1 cellular context compared by ENCODE assay signal in the genomic region with DNA sequence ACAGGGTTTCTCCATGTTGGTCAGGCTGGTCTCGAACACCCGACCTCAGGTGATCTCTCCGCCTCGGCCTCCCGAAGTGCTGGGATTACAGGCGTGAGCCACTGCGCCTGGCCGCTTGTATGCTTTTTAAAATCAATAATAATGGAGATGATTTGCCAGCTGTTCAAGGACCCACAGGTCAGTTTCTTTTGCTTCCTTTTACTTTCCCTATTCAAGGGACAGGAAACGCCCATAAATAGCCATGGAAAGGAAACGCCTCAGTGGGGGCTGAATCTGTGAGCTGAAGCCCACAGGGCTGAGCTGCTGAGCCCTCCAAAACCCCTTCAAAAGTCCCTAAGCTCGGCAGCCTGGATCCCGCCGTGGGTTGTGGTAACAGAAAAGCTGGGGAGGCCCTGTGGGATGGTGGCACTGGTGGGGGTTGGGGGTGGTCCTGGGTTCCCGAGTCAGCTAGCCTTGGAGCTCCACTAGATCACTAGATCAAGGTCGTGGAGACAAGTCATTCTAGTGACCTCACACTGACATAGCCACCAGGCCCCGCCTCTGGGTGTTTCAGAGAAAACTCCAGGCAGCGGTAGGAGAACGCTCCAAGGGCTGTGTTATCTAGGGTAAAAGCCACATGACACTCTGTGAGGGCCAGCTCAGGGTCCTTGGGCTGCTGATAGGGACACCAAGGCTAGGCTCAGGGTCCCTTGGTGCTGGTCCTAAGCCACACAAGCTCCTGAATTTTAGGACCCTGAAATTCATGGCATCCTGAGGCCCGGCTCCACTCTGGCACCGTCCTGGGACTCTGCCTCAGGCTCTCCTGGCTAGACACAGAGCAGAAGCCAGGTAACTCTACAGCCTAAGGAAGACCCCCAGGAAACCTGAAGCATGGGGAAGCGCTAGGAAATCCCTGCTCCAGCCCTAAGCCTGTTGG.
TF ChIP-seq lines count a peak whose summit lies in the region.

No MANE protein-coding gene starts in this region.

TF ChIP-seq in K562, 482 proteins besides CTCF, POLR2A, EP300 and RAD21 (continued from another document and continues in another):
- TF ChIP-seq, protein P1, sequence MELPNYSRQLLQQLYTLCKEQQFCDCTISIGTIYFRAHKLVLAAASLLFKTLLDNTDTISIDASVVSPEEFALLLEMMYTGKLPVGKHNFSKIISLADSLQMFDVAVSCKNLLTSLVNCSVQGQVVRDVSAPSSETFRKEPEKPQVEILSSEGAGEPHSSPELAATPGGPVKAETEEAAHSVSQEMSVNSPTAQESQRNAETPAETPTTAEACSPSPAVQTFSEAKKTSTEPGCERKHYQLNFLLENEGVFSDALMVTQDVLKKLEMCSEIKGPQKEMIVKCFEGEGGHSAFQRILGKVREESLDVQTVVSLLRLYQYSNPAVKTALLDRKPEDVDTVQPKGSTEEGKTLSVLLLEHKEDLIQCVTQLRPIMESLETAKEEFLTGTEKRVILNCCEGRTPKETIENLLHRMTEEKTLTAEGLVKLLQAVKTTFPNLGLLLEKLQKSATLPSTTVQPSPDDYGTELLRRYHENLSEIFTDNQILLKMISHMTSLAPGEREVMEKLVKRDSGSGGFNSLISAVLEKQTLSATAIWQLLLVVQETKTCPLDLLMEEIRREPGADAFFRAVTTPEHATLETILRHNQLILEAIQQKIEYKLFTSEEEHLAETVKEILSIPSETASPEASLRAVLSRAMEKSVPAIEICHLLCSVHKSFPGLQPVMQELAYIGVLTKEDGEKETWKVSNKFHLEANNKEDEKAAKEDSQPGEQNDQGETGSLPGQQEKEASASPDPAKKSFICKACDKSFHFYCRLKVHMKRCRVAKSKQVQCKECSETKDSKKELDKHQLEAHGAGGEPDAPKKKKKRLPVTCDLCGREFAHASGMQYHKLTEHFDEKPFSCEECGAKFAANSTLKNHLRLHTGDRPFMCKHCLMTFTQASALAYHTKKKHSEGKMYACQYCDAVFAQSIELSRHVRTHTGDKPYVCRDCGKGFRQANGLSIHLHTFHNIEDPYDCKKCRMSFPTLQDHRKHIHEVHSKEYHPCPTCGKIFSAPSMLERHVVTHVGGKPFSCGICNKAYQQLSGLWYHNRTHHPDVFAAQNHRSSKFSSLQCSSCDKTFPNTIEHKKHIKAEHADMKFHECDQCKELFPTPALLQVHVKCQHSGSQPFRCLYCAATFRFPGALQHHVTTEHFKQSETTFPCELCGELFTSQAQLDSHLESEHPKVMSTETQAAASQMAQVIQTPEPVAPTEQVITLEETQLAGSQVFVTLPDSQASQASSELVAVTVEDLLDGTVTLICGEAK (IDR thresholded peaks at IDR 0.05) = 0 out of 2 replicates have a peak, but pooled peaks have one; percentile 51
- TF ChIP-seq, protein P1 (CRISPR knock-in tag; IDR thresholded peaks at IDR 0.05) = no peak
- no peak for TF ChIP-seq MCM3 (IDR thresholded peaks at IDR 0.05)
- no peak for TF ChIP-seq YBX1 (IDR thresholded peaks at IDR 0.05)
- no peak for TF ChIP-seq PTTG1 (tag; IDR thresholded peaks at IDR 0.05; ENCODE audit: low read depth)
- TF ChIP-seq ZFPM2 (CRISPR knock-in tag; IDR thresholded peaks at IDR 0.05) = no peak
- TF ChIP-seq, protein P2, sequence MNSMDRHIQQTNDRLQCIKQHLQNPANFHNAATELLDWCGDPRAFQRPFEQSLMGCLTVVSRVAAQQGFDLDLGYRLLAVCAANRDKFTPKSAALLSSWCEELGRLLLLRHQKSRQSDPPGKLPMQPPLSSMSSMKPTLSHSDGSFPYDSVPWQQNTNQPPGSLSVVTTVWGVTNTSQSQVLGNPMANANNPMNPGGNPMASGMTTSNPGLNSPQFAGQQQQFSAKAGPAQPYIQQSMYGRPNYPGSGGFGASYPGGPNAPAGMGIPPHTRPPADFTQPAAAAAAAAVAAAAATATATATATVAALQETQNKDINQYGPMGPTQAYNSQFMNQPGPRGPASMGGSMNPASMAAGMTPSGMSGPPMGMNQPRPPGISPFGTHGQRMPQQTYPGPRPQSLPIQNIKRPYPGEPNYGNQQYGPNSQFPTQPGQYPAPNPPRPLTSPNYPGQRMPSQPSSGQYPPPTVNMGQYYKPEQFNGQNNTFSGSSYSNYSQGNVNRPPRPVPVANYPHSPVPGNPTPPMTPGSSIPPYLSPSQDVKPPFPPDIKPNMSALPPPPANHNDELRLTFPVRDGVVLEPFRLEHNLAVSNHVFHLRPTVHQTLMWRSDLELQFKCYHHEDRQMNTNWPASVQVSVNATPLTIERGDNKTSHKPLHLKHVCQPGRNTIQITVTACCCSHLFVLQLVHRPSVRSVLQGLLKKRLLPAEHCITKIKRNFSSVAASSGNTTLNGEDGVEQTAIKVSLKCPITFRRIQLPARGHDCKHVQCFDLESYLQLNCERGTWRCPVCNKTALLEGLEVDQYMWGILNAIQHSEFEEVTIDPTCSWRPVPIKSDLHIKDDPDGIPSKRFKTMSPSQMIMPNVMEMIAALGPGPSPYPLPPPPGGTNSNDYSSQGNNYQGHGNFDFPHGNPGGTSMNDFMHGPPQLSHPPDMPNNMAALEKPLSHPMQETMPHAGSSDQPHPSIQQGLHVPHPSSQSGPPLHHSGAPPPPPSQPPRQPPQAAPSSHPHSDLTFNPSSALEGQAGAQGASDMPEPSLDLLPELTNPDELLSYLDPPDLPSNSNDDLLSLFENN (IDR thresholded peaks at IDR 0.05; ENCODE audit: low read depth in 2 of 2, low read length in 2 of 2) = 0 out of 4 replicates have a peak, but pooled peaks of 1 of the 2 experiments have one; percentile 11
- no peak for TF ChIP-seq SMARCC2 (IDR thresholded peaks at IDR 0.05; ENCODE audit: low read depth)
- TF ChIP-seq, protein P3, sequence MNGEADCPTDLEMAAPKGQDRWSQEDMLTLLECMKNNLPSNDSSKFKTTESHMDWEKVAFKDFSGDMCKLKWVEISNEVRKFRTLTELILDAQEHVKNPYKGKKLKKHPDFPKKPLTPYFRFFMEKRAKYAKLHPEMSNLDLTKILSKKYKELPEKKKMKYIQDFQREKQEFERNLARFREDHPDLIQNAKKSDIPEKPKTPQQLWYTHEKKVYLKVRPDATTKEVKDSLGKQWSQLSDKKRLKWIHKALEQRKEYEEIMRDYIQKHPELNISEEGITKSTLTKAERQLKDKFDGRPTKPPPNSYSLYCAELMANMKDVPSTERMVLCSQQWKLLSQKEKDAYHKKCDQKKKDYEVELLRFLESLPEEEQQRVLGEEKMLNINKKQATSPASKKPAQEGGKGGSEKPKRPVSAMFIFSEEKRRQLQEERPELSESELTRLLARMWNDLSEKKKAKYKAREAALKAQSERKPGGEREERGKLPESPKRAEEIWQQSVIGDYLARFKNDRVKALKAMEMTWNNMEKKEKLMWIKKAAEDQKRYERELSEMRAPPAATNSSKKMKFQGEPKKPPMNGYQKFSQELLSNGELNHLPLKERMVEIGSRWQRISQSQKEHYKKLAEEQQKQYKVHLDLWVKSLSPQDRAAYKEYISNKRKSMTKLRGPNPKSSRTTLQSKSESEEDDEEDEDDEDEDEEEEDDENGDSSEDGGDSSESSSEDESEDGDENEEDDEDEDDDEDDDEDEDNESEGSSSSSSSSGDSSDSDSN (IDR thresholded peaks at IDR 0.05; ENCODE audit: borderline replicate concordance in 1 of 2, low read depth in 2 of 2, low read length in 2 of 2) = 0 out of 4 replicates have a peak, but pooled peaks of 1 of the 2 experiments have one; percentile 17
- no peak for TF ChIP-seq BACH1 (tag; IDR thresholded peaks at IDR 0.05)
- TF ChIP-seq PTRF (tag; IDR thresholded peaks at IDR 0.05) = no peak
- no peak for TF ChIP-seq GTF2A2 (tag; IDR thresholded peaks at IDR 0.05)
- TF ChIP-seq CSDE1 (IDR thresholded peaks at IDR 0.05) = no peak
- no peak for TF ChIP-seq HNRNPLL (IDR thresholded peaks at IDR 0.05; ENCODE audit: low read depth, low read length, poor library complexity, severe bottlenecking)
- TF ChIP-seq NELFE (IDR thresholded peaks at IDR 0.05; ENCODE audit: insufficient read depth, insufficient read length) = no peak
- TF ChIP-seq SAP30 (IDR thresholded peaks at IDR 0.05; ENCODE audit: borderline replicate concordance, insufficient read depth, low read depth, low read length, poor library complexity, severe bottlenecking) = no peak
- TF ChIP-seq BCL6 (CRISPR knock-in tag; IDR thresholded peaks at IDR 0.05) = no peak
- TF ChIP-seq RAD51 (IDR thresholded peaks at IDR 0.05; ENCODE audit: borderline replicate concordance, low read depth) = no peak; the same call in 1 of the 2 replicates
- TF ChIP-seq RBM17 (IDR thresholded peaks at IDR 0.05; ENCODE audit: borderline replicate concordance, low read depth, low read length) = no peak
- TF ChIP-seq, protein P4, sequence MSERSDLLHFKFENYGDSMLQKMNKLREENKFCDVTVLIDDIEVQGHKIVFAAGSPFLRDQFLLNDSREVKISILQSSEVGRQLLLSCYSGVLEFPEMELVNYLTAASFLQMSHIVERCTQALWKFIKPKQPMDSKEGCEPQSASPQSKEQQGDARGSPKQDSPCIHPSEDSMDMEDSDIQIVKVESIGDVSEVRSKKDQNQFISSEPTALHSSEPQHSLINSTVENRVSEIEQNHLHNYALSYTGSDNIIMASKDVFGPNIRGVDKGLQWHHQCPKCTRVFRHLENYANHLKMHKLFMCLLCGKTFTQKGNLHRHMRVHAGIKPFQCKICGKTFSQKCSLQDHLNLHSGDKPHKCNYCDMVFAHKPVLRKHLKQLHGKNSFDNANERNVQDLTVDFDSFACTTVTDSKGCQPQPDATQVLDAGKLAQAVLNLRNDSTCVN (CRISPR knock-in tag; IDR thresholded peaks at IDR 0.05) = no peak
- TF ChIP-seq, protein P5, sequence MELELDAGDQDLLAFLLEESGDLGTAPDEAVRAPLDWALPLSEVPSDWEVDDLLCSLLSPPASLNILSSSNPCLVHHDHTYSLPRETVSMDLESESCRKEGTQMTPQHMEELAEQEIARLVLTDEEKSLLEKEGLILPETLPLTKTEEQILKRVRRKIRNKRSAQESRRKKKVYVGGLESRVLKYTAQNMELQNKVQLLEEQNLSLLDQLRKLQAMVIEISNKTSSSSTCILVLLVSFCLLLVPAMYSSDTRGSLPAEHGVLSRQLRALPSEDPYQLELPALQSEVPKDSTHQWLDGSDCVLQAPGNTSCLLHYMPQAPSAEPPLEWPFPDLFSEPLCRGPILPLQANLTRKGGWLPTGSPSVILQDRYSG (tag; conservative IDR thresholded peaks at IDR 0.05; ENCODE audit: low read depth) = peak; percentile 62; the same call in 1 of the 2 replicates
- TF ChIP-seq, protein P6, sequence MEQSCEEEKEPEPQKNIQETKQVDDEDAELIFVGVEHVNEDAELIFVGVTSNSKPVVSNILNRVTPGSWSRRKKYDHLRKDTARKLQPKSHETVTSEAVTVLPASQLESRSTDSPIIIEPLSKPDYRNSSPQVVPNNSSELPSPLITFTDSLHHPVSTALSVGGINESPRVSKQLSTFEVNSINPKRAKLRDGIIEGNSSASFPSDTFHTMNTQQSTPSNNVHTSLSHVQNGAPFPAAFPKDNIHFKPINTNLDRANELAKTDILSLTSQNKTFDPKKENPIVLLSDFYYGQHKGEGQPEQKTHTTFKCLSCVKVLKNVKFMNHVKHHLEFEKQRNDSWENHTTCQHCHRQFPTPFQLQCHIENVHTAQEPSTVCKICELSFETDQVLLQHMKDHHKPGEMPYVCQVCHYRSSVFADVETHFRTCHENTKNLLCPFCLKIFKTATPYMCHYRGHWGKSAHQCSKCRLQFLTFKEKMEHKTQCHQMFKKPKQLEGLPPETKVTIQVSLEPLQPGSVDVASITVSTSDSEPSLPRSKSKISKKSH (CRISPR knock-in tag; IDR thresholded peaks at IDR 0.05) = no peak
- TF ChIP-seq KAT8 (IDR thresholded peaks at IDR 0.05; ENCODE audit: low read depth) = no peak
- TF ChIP-seq SREBF2 (CRISPR knock-in tag; IDR thresholded peaks at IDR 0.05) = no peak
- peak; percentile 49; the same call in 1 of the 2 replicates for TF ChIP-seq GATAD2A (IDR thresholded peaks at IDR 0.05)
- no peak for TF ChIP-seq CAMTA2 (CRISPR knock-in tag; conservative IDR thresholded peaks at IDR 0.05)
- no peak for TF ChIP-seq CBFA2T2 (conservative IDR thresholded peaks at IDR 0.05)
- no peak for TF ChIP-seq ZKSCAN1 (IDR thresholded peaks at IDR 0.05; ENCODE audit: low read depth, low read length)
- no peak for TF ChIP-seq ATF1 (CRISPR knock-in tag; IDR thresholded peaks at IDR 0.05)
- TF ChIP-seq ATF1 (tag; IDR thresholded peaks at IDR 0.05) = peak; percentile 94
- no peak for TF ChIP-seq MECOM (CRISPR knock-in tag; IDR thresholded peaks at IDR 0.05)
- TF ChIP-seq, protein P7, sequence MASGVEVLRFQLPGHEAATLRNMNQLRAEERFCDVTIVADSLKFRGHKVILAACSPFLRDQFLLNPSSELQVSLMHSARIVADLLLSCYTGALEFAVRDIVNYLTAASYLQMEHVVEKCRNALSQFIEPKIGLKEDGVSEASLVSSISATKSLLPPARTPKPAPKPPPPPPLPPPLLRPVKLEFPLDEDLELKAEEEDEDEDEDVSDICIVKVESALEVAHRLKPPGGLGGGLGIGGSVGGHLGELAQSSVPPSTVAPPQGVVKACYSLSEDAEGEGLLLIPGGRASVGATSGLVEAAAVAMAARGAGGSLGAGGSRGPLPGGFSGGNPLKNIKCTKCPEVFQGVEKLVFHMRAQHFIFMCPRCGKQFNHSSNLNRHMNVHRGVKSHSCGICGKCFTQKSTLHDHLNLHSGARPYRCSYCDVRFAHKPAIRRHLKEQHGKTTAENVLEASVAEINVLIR (CRISPR knock-in tag; IDR thresholded peaks at IDR 0.05) = peak; percentile 67; the same call in 1 of the 2 replicates
- TF ChIP-seq FOXA3 (CRISPR knock-in tag; conservative IDR thresholded peaks at IDR 0.05 in 1 of 2, IDR thresholded peaks at IDR 0.05 in 1 of 2) = peak in 1 of 2 experiments; percentile 62; a peak in 1 of 4 replicates
